Comparison of ENCODE assay signal across 21 cellular contexts in the genomic region with DNA sequence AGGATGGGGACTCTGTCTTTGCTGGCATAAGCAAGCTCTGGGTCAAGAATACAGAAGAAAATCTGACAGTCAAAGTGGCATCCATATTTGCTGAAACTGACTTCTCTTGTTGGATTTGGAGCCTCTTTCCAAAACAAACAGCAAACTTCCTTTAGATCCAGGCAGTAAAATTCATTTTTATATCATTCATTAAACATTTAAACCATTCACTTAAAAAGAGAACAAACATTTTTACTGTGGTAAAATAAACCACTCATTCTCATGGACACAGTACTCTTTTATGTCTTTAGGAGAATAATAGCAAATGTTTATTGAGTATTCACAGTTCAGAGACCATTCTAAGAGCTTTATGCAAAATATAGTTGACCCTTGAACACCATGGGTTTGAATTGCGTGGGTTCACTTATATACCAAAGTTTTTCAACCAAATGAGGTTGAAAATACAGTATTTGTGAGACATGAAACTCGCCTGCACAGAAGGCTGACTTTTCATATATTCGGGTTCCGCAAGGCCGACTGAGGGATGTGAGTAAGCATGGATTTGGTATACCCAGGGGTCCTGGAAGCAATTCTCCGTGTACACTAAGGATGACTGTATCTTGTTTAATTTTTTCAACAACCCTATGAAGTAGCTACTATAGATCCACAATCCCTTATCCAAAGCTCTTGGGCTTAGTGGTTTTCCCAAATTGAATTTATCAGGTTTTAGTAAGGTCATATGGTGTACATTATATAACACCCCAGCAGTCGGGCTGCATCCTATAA. TPM values are rescaled to one million over a fixed set of nuclear protein-coding genes. Genes with fewer than 3 reads are reported as not detected.
DNase-seq lines count a peak whose midpoint lies in the region; ATAC-seq and TF ChIP-seq lines count a peak whose summit lies in the region.
"Had no signal": no experiment of that assay in that cellular context is flagged by ENCODE, and none has a peak within 500 bp of the region (broad histone marks: within the 10 kb centered on the region; RNA-seq: fewer than 3 reads in every experiment).

No MANE protein-coding gene starts in this region.

- H3K27ac Mint-ChIP-seq in chondrocyte (ENCODE audit: unreplicated experiment) (peak overlapping the region; percentile 9), T-helper 17 cell (no peak overlapping the region), Caco-2 (ENCODE audit: unreplicated experiment) (no peak overlapping the region), Calu3 (ENCODE audit: unreplicated experiment) (no peak overlapping the region)

- H4K91ac ChIP-seq in mesenchymal stem cell (ENCODE audit: low read length): no peak overlapping the region

- H3K4me3 ChIP-seq in MG63: no peak overlapping the region
- no peak overlapping the region for H3K4me3 ChIP-seq in mesenchymal stem cell (ENCODE audit: insufficient read depth in 1 of 2, low read depth in 1 of 2, low read length in 2 of 2)
- no peak overlapping the region for H3K4me3 ChIP-seq in Caco-2 (ENCODE audit: low read depth, low read length)
- H3K4me3 ChIP-seq: BLaER1, SJSA1 had no signal

- H3K27me3 Mint-ChIP-seq in chondrocyte (ENCODE audit: low read depth): no peaks in the 10 kb centered on the region
- no peaks in the 10 kb centered on the region for H3K27me3 Mint-ChIP-seq in T-helper 17 cell
- no peaks in the 10 kb centered on the region for H3K27me3 Mint-ChIP-seq in Caco-2 (ENCODE audit: insufficient read depth, unreplicated experiment)
- H3K27me3 Mint-ChIP-seq in Calu3 (ENCODE audit: unreplicated experiment): no peaks in the 10 kb centered on the region
- H3K27me3 Mint-ChIP-seq: CD4-positive, alpha-beta memory T cell had no signal

- peak overlapping the region; percentile 6 for H3K9ac ChIP-seq in mesenchymal stem cell (ENCODE audit: low read length)
- H3K9ac ChIP-seq: BLaER1 had no signal

- ATAC-seq in T-helper 17 cell: no peak
- ATAC-seq: Right ventricle myocardium inferior had no signal

- no peak overlapping the region for H3K27ac ChIP-seq in mesenchymal stem cell (ENCODE audit: low read length, poor library complexity, severe bottlenecking)
- H3K27ac ChIP-seq: BLaER1, HL-60, SJSA1 had no signal

- no peak overlapping the region for H4K8ac ChIP-seq in mesenchymal stem cell (ENCODE audit: low read length)

- H2AK5ac ChIP-seq in mesenchymal stem cell (ENCODE audit: low read length, severe bottlenecking): no peak overlapping the region

- H3K4me1 Mint-ChIP-seq in chondrocyte (ENCODE audit: low read depth) (peaks cover 46% of the 10 kb centered on the region), T-helper 17 cell (peaks cover 7% of the 10 kb centered on the region), Caco-2 (ENCODE audit: low read depth, unreplicated experiment) (peaks cover 12% of the 10 kb centered on the region), Calu3 (ENCODE audit: low read depth, unreplicated experiment) (peaks cover 12% of the 10 kb centered on the region)

- H3K23ac ChIP-seq in mesenchymal stem cell (ENCODE audit: low read length in 2 of 2): no peak overlapping the region

- H2AFZ ChIP-seq in mesenchymal stem cell (ENCODE audit: low read depth, low read length): no peak overlapping the region

- peak overlapping the region in 1 of 2 experiments; percentile 53 for H3K4ac ChIP-seq in mesenchymal stem cell (ENCODE audit: low read depth in 1 of 2, low read length in 2 of 2)

- H3K4me1 ChIP-seq in mesenchymal stem cell (ENCODE audit: control insufficient read depth, insufficient read depth, low read depth, low read length) (peaks cover 8% of the 10 kb centered on the region), Caco-2 (peaks cover 32% of the 10 kb centered on the region)
- H3K4me1 ChIP-seq: BLaER1 had no signal

- H3K14ac ChIP-seq in mesenchymal stem cell (ENCODE audit: low read length in 2 of 2): no peak overlapping the region

- no TSS peak for BruUV-seq in Caco-2 (replicated peaks; lab: Mats Ljungman, UMichigan)
- no TSS peak for BruUV-seq in Calu3 (replicated peaks; lab: Mats Ljungman, UMichigan)

- no peaks in the 10 kb centered on the region for H3K9me3 ChIP-seq in MG63
- no peaks in the 10 kb centered on the region for H3K9me3 ChIP-seq in mesenchymal stem cell (ENCODE audit: control insufficient read depth, low read length)
- no peaks in the 10 kb centered on the region for H3K9me3 ChIP-seq in T-helper 17 cell (ENCODE audit: control insufficient read depth, low read length, poor library complexity, severe bottlenecking)
- no peaks in the 10 kb centered on the region for H3K9me3 ChIP-seq in Caco-2
- H3K9me3 ChIP-seq: BLaER1, SJSA1 had no signal

- H3K27me3 ChIP-seq in MG63: no peaks in the 10 kb centered on the region
- H3K27me3 ChIP-seq in mesenchymal stem cell (ENCODE audit: control insufficient read depth in 1 of 2, insufficient read depth in 1 of 2, low read length in 2 of 2): no peaks in the 10 kb centered on the region
- no peaks in the 10 kb centered on the region for H3K27me3 ChIP-seq in Caco-2 (replicated peaks; ENCODE audit: control insufficient read depth, insufficient read depth, low read length)
- H3K27me3 ChIP-seq: BLaER1, SJSA1 had no signal

- H3K36me3 Mint-ChIP-seq in chondrocyte (ENCODE audit: low read depth) (no peaks in the 10 kb centered on the region), T-helper 17 cell (ENCODE audit: low read depth) (no peaks in the 10 kb centered on the region), Caco-2 (ENCODE audit: insufficient read depth, unreplicated experiment) (no peaks in the 10 kb centered on the region), Calu3 (ENCODE audit: insufficient read depth, unreplicated experiment) (no peaks in the 10 kb centered on the region)

- H3K36me3 ChIP-seq in MG63 (no peaks in the 10 kb centered on the region), mesenchymal stem cell (ENCODE audit: control insufficient read depth in 1 of 2, insufficient read depth in 2 of 2, low read depth in 1 of 2, low read length in 2 of 2) (no peaks in the 10 kb centered on the region), Caco-2 (ENCODE audit: control insufficient read depth, insufficient read depth, low read length) (no peaks in the 10 kb centered on the region; the same call in 1 of the 2 replicates)
- H3K36me3 ChIP-seq: BLaER1, SJSA1 had no signal

- H3K4me3 Mint-ChIP-seq in chondrocyte (ENCODE audit: unreplicated experiment) (no peak overlapping the region), T-helper 17 cell (no peak overlapping the region), Caco-2 (ENCODE audit: unreplicated experiment) (no peak overlapping the region), Calu3 (ENCODE audit: low read depth, unreplicated experiment) (no peak overlapping the region)

- intact Hi-C loops in Caco-2 (cut with micrococcal nuclease; ENCODE audit: unreplicated experiment) (no loop called here), Calu3 (cut with micrococcal nuclease; ENCODE audit: unreplicated experiment) (no loop called here)

- H3K9me3 Mint-ChIP-seq in chondrocyte (ENCODE audit: low read depth): peaks cover 4% of the 10 kb centered on the region
- H3K9me3 Mint-ChIP-seq in Caco-2 (ENCODE audit: unreplicated experiment): no peaks in the 10 kb centered on the region
- H3K9me3 Mint-ChIP-seq in Calu3 (ENCODE audit: low read depth, unreplicated experiment): no peaks in the 10 kb centered on the region

- H3K79me1 ChIP-seq in mesenchymal stem cell (replicated peaks; ENCODE audit: low read length, poor library complexity, severe bottlenecking): peaks cover 13% of the 10 kb centered on the region

- no peak overlapping the region for H2BK15ac ChIP-seq in mesenchymal stem cell (ENCODE audit: low read depth, poor library complexity, severe bottlenecking)

- no peak overlapping the region for H3K18ac ChIP-seq in mesenchymal stem cell (ENCODE audit: low read depth in 1 of 2, low read length in 2 of 2)

- WGBS in mesenchymal stem cell: 97% methylated on average over 5 of the region's 7 CpGs

- peak; percentile 56 for DNase-seq in EH (ENCODE audit: low read depth)
- DNase-seq in MG63: peak; percentile 36
- no peak for DNase-seq in chondrocyte (ENCODE audit: low spot score)
- no peak for DNase-seq in mesenchymal stem cell
- no peak for DNase-seq in T-helper 17 cell
- DNase-seq in Caco-2: no peak
- DNase-seq in Calu3: no peak
- DNase-seq: ACHN; CD4-positive, alpha-beta memory T cell; DMS153; GDM1; KG1; NCI-H1105; NCI-H146; NCI-H2029; NCI-H226; NCI-H524 had no signal

- H2BK5ac ChIP-seq in mesenchymal stem cell (ENCODE audit: low read depth, low read length, poor library complexity, severe bottlenecking): no peak overlapping the region

- TF ChIP-seq CTCF in chondrocyte (IDR thresholded peaks at IDR 0.05) (no peak), Caco-2 (IDR thresholded peaks at IDR 0.05; ENCODE audit: insufficient read depth in 1 of 2, low read depth in 1 of 2, low read length in 1 of 2, severe bottlenecking in 1 of 2, unreplicated experiment in 1 of 2) (no peak), Calu3 (IDR thresholded peaks at IDR 0.05; ENCODE audit: unreplicated experiment) (no peak)

- POLR2A ChIA-PET in Caco-2 (lab: Charles Lee): no interaction called here

- CTCF ChIA-PET in Caco-2 (lab: Charles Lee): no interaction called here
- CTCF ChIA-PET in Calu3 (lab: Charles Lee): no interaction called here

- H2BK120ac ChIP-seq in mesenchymal stem cell (ENCODE audit: low read depth, low read length): no peak overlapping the region

- no peak overlapping the region for H3K4me2 ChIP-seq in mesenchymal stem cell (ENCODE audit: low read length, poor library complexity, severe bottlenecking)
- H3K4me2 ChIP-seq: BLaER1 had no signal

- peak overlapping the region in 1 of 2 experiments; percentile 57 for H2BK12ac ChIP-seq in mesenchymal stem cell (ENCODE audit: low read length in 2 of 2)

RNA-seq across cellular contexts. Expression of a gene that starts 49.1 kb away (rescaled TPM):
- total RNA-seq in MG63 (2014; rRNA removed; shearing (Covaris generic); ENCODE audit: low replicate concordance): 0.59 TPM in 1 of 2 replicates, not detected in the other
- 6.4 to 8.8 TPM (median 6.5 TPM) in 3 replicates for total RNA-seq in chondrocyte
- polyA plus RNA-seq in mesenchymal stem cell (2013, experiment 1 of 2): 7.5 TPM
- 7.4 TPM for polyA plus RNA-seq in mesenchymal stem cell (2013, experiment 2 of 2)
- 10 to 100 TPM; 36.6 to 45.7 TPM for total RNA-seq in T-helper 17 cell
- 14.1 and 18.2 TPM in 2 replicates for total RNA-seq in Caco-2 (2022)
- 11.7 and 12.0 TPM in 2 replicates for total RNA-seq in Calu3 (2022)

Comparison
In these comparisons a context has a peak if more than half of its experiments do, and no peak if none do; other contexts are left out.
1. DNase-seq: peak in EH (single experiment) and MG63 (single experiment); none in chondrocyte (single experiment), mesenchymal stem cell (single experiment), T-helper 17 cell (0 of 3), Caco-2 (0 of 2) and Calu3 (single experiment).